In the genomic region with DNA sequence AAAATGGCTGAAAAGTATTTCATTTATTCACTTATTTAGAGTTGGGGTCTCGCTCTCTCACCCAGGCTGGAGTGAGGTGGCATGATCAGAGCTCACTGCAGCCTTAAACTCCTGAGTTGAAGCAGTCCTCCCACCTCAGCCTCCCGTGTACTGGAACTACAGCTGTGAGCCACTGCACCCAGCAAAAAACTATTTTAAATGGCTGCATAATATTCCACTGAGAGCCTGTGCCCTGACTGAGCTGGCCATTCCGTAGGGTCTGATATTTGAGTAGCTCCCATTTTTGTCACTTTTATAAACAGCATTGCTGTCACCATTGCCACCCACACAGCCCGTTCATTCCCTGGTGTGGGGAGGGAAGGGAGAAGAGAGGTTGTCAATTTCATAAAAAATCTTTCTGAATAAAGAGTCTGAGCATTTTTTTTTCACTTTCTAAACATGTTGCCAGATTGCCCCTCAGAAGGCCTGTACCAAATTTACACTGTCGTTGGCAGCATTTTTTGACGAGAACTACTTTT, we compare ENCODE assay signal across 1 cellular context.
TF ChIP-seq lines count a peak whose summit lies in the region.

No MANE protein-coding gene starts in this region.

TF ChIP-seq in HEK293, 187 proteins besides CTCF, POLR2A, EP300 and RAD21 (continued from another document):
- TF ChIP-seq, protein P1, sequence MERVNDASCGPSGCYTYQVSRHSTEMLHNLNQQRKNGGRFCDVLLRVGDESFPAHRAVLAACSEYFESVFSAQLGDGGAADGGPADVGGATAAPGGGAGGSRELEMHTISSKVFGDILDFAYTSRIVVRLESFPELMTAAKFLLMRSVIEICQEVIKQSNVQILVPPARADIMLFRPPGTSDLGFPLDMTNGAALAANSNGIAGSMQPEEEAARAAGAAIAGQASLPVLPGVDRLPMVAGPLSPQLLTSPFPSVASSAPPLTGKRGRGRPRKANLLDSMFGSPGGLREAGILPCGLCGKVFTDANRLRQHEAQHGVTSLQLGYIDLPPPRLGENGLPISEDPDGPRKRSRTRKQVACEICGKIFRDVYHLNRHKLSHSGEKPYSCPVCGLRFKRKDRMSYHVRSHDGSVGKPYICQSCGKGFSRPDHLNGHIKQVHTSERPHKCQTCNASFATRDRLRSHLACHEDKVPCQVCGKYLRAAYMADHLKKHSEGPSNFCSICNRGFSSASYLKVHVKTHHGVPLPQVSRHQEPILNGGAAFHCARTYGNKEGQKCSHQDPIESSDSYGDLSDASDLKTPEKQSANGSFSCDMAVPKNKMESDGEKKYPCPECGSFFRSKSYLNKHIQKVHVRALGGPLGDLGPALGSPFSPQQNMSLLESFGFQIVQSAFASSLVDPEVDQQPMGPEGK (tag by site-specific recombination; IDR thresholded peaks at IDR 0.05), result no peak
- TF ChIP-seq ZNF510 (tag by site-specific recombination; IDR thresholded peaks at IDR 0.05; ENCODE audit: insufficient replicate concordance), result no peak
- TF ChIP-seq ZNF184 (tag by site-specific recombination; IDR thresholded peaks at IDR 0.05), result no peak
- TF ChIP-seq ZNF248 (tag by site-specific recombination; IDR thresholded peaks at IDR 0.05), result no peak
- no peak for TF ChIP-seq ZNF544 (tag by site-specific recombination; IDR thresholded peaks at IDR 0.05)
